Comparison of ENCODE assay signal across 1 cellular context in genomic region chr6:120355822-120356221, GRCh38.
TF ChIP-seq lines count a peak whose summit lies in the region.

No MANE protein-coding gene starts in this region.

TF ChIP-seq in SK-N-SH treated with all-trans-retinoic acid at 6 μM for 48 hours, 23 proteins besides CTCF, POLR2A, EP300 and RAD21 (continued from another document):
- TF ChIP-seq PATZ1 (CRISPR knock-in tag; IDR thresholded peaks at IDR 0.05; ENCODE audit: borderline replicate concordance) (no peak), GLIS3 (CRISPR knock-in tag; IDR thresholded peaks at IDR 0.05) (no peak), CSRNP3 (CRISPR knock-in tag; IDR thresholded peaks at IDR 0.05) (no peak), CSDC2 (CRISPR knock-in tag; IDR thresholded peaks at IDR 0.05) (no peak), ESRRG (CRISPR knock-in tag; IDR thresholded peaks at IDR 0.05) (no peak), ISL1 (CRISPR knock-in tag; IDR thresholded peaks at IDR 0.05) (no peak), ZNF70 (CRISPR knock-in tag; IDR thresholded peaks at IDR 0.05) (no peak), BACH2 (CRISPR knock-in tag; IDR thresholded peaks at IDR 0.05; ENCODE audit: borderline replicate concordance) (no peak), ZNF565 (CRISPR knock-in tag; conservative IDR thresholded peaks at IDR 0.05; ENCODE audit: low read depth) (no peak), ZFP30 (CRISPR knock-in tag; IDR thresholded peaks at IDR 0.05) (no peak), SNAI2 (CRISPR knock-in tag; IDR thresholded peaks at IDR 0.05) (no peak), TOX (CRISPR knock-in tag; IDR thresholded peaks at IDR 0.05; ENCODE audit: borderline replicate concordance) (no peak)
